Comparison of ENCODE assay signal across 8 cellular contexts in the genomic region with DNA sequence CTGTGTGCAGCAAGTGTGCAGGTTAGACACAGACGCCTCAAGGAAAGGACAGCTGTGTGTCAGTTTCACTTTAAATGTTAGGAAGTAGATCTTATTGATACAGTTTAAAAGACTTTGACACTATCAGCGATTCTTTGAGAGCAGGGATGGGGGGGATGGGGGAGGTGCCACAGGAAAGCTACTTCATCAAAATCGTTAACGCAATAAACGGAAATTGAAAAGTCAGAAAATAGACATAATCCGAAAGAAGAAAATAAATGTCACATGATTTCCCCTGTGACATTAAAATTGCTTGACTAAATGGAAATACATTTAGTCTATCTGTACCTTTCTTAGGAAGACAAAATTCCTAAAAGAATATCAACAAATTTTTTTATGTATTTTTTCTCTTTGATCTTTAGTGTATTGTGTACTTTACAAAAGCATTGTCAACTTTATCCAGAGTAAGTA. TPM values are rescaled to one million over a fixed set of nuclear protein-coding genes. Genes with fewer than 3 reads are reported as not detected.
A peak's percentile ranks its signal among the peaks of the same experiment; 100 is the strongest.
DNase-seq lines count a peak whose midpoint lies in the region; TF ChIP-seq lines count a peak whose summit lies in the region.

No MANE protein-coding gene starts in this region.

- H3K9me3 Mint-ChIP-seq in Caco-2 (ENCODE audit: unreplicated experiment): no peaks in the 10 kb centered on the region
- H3K9me3 Mint-ChIP-seq in endothelial cell (ENCODE audit: unreplicated experiment): no peaks in the 10 kb centered on the region

- TF ChIP-seq CTCF in Caco-2 (IDR thresholded peaks at IDR 0.05; ENCODE audit: insufficient read depth in 1 of 2, low read depth in 1 of 2, low read length in 1 of 2, severe bottlenecking in 1 of 2, unreplicated experiment in 1 of 2) (no peak), endothelial cell (IDR thresholded peaks at IDR 0.05; ENCODE audit: unreplicated experiment) (no peak), ovary (IDR thresholded peaks at IDR 0.05) (no peak)

- H3K4me3 ChIP-seq in Caco-2 (ENCODE audit: low read depth, low read length) (peak overlapping the region; percentile 48), SJSA1 (peak overlapping the region; percentile 72), ovary (peak overlapping the region; percentile 82)

- H3K27ac Mint-ChIP-seq in Caco-2 (ENCODE audit: unreplicated experiment): peak overlapping the region; percentile 91
- H3K27ac Mint-ChIP-seq in endothelial cell (ENCODE audit: unreplicated experiment): peak overlapping the region; percentile 97

- CTCF ChIA-PET in Caco-2 (lab: Charles Lee): no interaction called here

- H3K4me1 Mint-ChIP-seq in Caco-2 (ENCODE audit: low read depth, unreplicated experiment) (peaks cover 19% of the 10 kb centered on the region), endothelial cell (ENCODE audit: unreplicated experiment) (peaks cover 26% of the 10 kb centered on the region)

- no TSS peak for BruUV-seq in Caco-2 (replicated peaks; lab: Mats Ljungman, UMichigan)

- intact Hi-C loops in Caco-2 (cut with micrococcal nuclease; ENCODE audit: unreplicated experiment): loop anchor here (1.0 to 2.0 kb wide), 4 partner anchors 13 to 143 kb away; a partner anchor contains a TSS
- intact Hi-C loops in ovary (cut with DNase I): no loop called here

- H3K4me3 Mint-ChIP-seq in Caco-2 (ENCODE audit: unreplicated experiment) (peak overlapping the region; percentile 87), endothelial cell (ENCODE audit: unreplicated experiment) (peak overlapping the region; percentile 93)

- no peak for TF ChIP-seq EP300 in ovary (IDR thresholded peaks at IDR 0.05)

- no peak for TF ChIP-seq POLR2A in ovary (IDR thresholded peaks at IDR 0.05)

- H3K27me3 ChIP-seq in Caco-2 (replicated peaks; ENCODE audit: control insufficient read depth, insufficient read depth, low read length) (no peaks in the 10 kb centered on the region), SJSA1 (replicated peaks) (no peaks in the 10 kb centered on the region; the same call in 1 of the 2 replicates), ovary (no peaks in the 10 kb centered on the region)

- DNase-seq in Caco-2: no peak
- no peak for DNase-seq in SJSA1 (ENCODE audit: low read depth in 1 of 2, low spot score in 2 of 2)
- DNase-seq in endothelial cell (ENCODE audit: low spot score): no peak
- DNase-seq in ovary: no peak
- no peak for DNase-seq in NCI-H2171 treated with DMSO at 0.1 percent for 48 hours (lab: John Stamatoyannopoulos, UW)
- no peak for DNase-seq in hippocampal formation (lab: John Stamatoyannopoulos, UW)
- no peak for DNase-seq in UCSD-AML1 (lab: John Stamatoyannopoulos, UW; ENCODE audit: unreplicated experiment)
- no peak for DNase-seq in OCI-M1 (lab: John Stamatoyannopoulos, UW)

- H3K27ac ChIP-seq in SJSA1 (peak overlapping the region; percentile 80; the same call in 1 of the 2 replicates), ovary (peak overlapping the region; percentile 77 to 96)

- H3K9me3 ChIP-seq in Caco-2 (no peaks in the 10 kb centered on the region), SJSA1 (replicated peaks) (no peaks in the 10 kb centered on the region), ovary (no peaks in the 10 kb centered on the region)

- H3K36me3 ChIP-seq in Caco-2 (ENCODE audit: control insufficient read depth, insufficient read depth, low read length) (no peaks in the 10 kb centered on the region), SJSA1 (peaks cover 4% of the 10 kb centered on the region), ovary (no peaks in the 10 kb centered on the region)

- 0 to 1% (median 1%) methylated on average over 6 of the region's 6 CpGs for WGBS in ovary, 3 donors

- H3K27me3 Mint-ChIP-seq in Caco-2 (ENCODE audit: insufficient read depth, unreplicated experiment): no peaks in the 10 kb centered on the region
- H3K27me3 Mint-ChIP-seq in endothelial cell (ENCODE audit: unreplicated experiment): peaks cover 10% of the 10 kb centered on the region

- POLR2A ChIA-PET in Caco-2 (lab: Charles Lee): no interaction called here

- peaks cover 29% of the 10 kb centered on the region for H3K4me1 ChIP-seq in Caco-2
- H3K4me1 ChIP-seq in SJSA1 (replicated peaks): peaks cover 8% of the 10 kb centered on the region
- no peaks in the 10 kb centered on the region for H3K4me1 ChIP-seq in ovary (ENCODE audit: insufficient read depth)

- H3K36me3 Mint-ChIP-seq in Caco-2 (ENCODE audit: insufficient read depth, unreplicated experiment) (peaks cover 46% of the 10 kb centered on the region), endothelial cell (ENCODE audit: low read depth, unreplicated experiment) (peaks cover 12% of the 10 kb centered on the region)

RNA-seq across cellular contexts. Expression of a gene that starts 0.5 kb away (rescaled TPM):
- 43.2 and 43.3 TPM in 2 replicates for total RNA-seq in Caco-2 (2022)
- 6.8 and 8.3 TPM in 2 replicates for total RNA-seq in SJSA1 (2014; rRNA removed; shearing (Covaris generic))
- 63.4 TPM for total RNA-seq in endothelial cell (ENCODE audit: unreplicated experiment)
- total RNA-seq in ovary: 10 to 100 TPM; 24.9 to 71.8 (median 42.3) TPM
- 10 to 100 TPM; 32.7 to 32.9 TPM for polyA plus RNA-seq in ovary
